ENCODE assay signal across 1 cellular context in the genomic region with DNA sequence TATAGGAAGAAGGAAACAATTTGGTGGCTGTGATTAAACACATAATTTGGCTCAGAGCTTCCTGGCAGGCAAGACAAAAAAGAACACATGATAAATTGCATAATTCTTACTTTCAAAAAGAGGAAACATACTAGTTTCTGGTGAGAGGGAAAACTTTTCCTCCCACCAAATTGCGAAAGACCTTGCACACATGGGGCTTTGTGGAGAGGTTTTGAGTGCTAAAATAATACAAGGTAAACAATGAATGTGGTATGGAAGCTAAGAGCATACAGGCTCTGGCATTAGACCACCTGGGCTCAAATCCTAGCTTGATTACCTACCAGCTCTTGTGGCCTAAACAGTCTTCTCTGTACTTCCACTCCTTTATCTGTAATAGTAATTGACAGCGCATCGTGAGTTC.
TF ChIP-seq lines count a peak whose summit lies in the region.

No MANE protein-coding gene starts in this region.

TF ChIP-seq in HepG2, 621 proteins besides CTCF, POLR2A, EP300 and RAD21 (continued from another document and continues in another):
- TF ChIP-seq PCBP2 (optimal IDR thresholded peaks at IDR 0.05; ENCODE audit: low read depth, low read length, poor library complexity, severe bottlenecking): no peak
- TF ChIP-seq, protein P1, sequence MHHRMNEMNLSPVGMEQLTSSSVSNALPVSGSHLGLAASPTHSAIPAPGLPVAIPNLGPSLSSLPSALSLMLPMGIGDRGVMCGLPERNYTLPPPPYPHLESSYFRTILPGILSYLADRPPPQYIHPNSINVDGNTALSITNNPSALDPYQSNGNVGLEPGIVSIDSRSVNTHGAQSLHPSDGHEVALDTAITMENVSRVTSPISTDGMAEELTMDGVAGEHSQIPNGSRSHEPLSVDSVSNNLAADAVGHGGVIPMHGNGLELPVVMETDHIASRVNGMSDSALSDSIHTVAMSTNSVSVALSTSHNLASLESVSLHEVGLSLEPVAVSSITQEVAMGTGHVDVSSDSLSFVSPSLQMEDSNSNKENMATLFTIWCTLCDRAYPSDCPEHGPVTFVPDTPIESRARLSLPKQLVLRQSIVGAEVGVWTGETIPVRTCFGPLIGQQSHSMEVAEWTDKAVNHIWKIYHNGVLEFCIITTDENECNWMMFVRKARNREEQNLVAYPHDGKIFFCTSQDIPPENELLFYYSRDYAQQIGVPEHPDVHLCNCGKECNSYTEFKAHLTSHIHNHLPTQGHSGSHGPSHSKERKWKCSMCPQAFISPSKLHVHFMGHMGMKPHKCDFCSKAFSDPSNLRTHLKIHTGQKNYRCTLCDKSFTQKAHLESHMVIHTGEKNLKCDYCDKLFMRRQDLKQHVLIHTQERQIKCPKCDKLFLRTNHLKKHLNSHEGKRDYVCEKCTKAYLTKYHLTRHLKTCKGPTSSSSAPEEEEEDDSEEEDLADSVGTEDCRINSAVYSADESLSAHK (CRISPR knock-in tag; IDR thresholded peaks at IDR 0.05; ENCODE audit: borderline replicate concordance): no peak
- TF ChIP-seq MYNN (CRISPR knock-in tag; IDR thresholded peaks at IDR 0.05; ENCODE audit: low read depth): no peak
- TF ChIP-seq SCMH1 (CRISPR knock-in tag; IDR thresholded peaks at IDR 0.05; ENCODE audit: borderline replicate concordance): no peak
- TF ChIP-seq, protein P2, sequence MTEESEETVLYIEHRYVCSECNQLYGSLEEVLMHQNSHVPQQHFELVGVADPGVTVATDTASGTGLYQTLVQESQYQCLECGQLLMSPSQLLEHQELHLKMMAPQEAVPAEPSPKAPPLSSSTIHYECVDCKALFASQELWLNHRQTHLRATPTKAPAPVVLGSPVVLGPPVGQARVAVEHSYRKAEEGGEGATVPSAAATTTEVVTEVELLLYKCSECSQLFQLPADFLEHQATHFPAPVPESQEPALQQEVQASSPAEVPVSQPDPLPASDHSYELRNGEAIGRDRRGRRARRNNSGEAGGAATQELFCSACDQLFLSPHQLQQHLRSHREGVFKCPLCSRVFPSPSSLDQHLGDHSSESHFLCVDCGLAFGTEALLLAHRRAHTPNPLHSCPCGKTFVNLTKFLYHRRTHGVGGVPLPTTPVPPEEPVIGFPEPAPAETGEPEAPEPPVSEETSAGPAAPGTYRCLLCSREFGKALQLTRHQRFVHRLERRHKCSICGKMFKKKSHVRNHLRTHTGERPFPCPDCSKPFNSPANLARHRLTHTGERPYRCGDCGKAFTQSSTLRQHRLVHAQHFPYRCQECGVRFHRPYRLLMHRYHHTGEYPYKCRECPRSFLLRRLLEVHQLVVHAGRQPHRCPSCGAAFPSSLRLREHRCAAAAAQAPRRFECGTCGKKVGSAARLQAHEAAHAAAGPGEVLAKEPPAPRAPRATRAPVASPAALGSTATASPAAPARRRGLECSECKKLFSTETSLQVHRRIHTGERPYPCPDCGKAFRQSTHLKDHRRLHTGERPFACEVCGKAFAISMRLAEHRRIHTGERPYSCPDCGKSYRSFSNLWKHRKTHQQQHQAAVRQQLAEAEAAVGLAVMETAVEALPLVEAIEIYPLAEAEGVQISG (CRISPR knock-in tag; IDR thresholded peaks at IDR 0.05): no peak
- TF ChIP-seq ZNF329 (CRISPR knock-in tag; IDR thresholded peaks at IDR 0.05; ENCODE audit: low read depth): no peak
- TF ChIP-seq KMT2A (CRISPR knock-in tag; IDR thresholded peaks at IDR 0.05): no peak
- TF ChIP-seq, protein P3, sequence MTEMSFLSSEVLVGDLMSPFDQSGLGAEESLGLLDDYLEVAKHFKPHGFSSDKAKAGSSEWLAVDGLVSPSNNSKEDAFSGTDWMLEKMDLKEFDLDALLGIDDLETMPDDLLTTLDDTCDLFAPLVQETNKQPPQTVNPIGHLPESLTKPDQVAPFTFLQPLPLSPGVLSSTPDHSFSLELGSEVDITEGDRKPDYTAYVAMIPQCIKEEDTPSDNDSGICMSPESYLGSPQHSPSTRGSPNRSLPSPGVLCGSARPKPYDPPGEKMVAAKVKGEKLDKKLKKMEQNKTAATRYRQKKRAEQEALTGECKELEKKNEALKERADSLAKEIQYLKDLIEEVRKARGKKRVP (CRISPR knock-in tag; IDR thresholded peaks at IDR 0.05): no peak
- no peak for TF ChIP-seq ZNF143 (CRISPR knock-in tag; IDR thresholded peaks at IDR 0.05)
- peak; percentile 32; the same call in 1 of the 2 replicates for TF ChIP-seq ETV5 (CRISPR knock-in tag; IDR thresholded peaks at IDR 0.05; ENCODE audit: borderline replicate concordance)
- no peak for TF ChIP-seq ZNF569 (CRISPR knock-in tag; IDR thresholded peaks at IDR 0.05; ENCODE audit: borderline replicate concordance)
- no peak for TF ChIP-seq AHR (CRISPR knock-in tag; IDR thresholded peaks at IDR 0.05)
- TF ChIP-seq, protein P4, sequence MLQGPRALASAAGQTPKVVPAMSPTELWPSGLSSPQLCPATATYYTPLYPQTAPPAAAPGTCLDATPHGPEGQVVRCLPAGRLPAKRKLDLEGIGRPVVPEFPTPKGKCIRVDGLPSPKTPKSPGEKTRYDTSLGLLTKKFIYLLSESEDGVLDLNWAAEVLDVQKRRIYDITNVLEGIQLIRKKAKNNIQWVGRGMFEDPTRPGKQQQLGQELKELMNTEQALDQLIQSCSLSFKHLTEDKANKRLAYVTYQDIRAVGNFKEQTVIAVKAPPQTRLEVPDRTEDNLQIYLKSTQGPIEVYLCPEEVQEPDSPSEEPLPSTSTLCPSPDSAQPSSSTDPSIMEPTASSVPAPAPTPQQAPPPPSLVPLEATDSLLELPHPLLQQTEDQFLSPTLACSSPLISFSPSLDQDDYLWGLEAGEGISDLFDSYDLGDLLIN (CRISPR knock-in tag; IDR thresholded peaks at IDR 0.05; ENCODE audit: borderline replicate concordance): no peak
- TF ChIP-seq, protein P5, sequence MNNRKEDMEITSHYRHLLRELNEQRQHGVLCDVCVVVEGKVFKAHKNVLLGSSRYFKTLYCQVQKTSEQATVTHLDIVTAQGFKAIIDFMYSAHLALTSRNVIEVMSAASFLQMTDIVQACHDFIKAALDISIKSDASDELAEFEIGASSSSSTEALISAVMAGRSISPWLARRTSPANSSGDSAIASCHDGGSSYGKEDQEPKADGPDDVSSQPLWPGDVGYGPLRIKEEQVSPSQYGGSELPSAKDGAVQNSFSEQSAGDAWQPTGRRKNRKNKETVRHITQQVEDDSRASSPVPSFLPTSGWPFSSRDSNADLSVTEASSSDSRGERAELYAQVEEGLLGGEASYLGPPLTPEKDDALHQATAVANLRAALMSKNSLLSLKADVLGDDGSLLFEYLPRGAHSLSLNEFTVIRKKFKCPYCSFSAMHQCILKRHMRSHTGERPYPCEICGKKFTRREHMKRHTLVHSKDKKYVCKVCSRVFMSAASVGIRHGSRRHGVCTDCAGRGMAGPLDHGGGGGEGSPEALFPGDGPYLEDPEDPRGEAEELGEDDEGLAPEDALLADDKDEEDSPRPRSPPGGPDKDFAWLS (CRISPR knock-in tag; IDR thresholded peaks at IDR 0.05; ENCODE audit: borderline replicate concordance): no peak
- TF ChIP-seq ZNF629 (CRISPR knock-in tag; conservative IDR thresholded peaks at IDR 0.05): no peak; the same call in 1 of the 2 replicates
- TF ChIP-seq, protein P6, sequence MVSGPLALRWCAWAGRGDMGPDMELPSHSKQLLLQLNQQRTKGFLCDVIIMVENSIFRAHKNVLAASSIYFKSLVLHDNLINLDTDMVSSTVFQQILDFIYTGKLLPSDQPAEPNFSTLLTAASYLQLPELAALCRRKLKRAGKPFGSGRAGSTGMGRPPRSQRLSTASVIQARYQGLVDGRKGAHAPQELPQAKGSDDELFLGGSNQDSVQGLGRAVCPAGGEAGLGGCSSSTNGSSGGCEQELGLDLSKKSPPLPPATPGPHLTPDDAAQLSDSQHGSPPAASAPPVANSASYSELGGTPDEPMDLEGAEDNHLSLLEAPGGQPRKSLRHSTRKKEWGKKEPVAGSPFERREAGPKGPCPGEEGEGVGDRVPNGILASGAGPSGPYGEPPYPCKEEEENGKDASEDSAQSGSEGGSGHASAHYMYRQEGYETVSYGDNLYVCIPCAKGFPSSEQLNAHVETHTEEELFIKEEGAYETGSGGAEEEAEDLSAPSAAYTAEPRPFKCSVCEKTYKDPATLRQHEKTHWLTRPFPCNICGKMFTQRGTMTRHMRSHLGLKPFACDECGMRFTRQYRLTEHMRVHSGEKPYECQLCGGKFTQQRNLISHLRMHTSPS (CRISPR knock-in tag; IDR thresholded peaks at IDR 0.05; ENCODE audit: low read depth): no peak
- TF ChIP-seq, protein P7, sequence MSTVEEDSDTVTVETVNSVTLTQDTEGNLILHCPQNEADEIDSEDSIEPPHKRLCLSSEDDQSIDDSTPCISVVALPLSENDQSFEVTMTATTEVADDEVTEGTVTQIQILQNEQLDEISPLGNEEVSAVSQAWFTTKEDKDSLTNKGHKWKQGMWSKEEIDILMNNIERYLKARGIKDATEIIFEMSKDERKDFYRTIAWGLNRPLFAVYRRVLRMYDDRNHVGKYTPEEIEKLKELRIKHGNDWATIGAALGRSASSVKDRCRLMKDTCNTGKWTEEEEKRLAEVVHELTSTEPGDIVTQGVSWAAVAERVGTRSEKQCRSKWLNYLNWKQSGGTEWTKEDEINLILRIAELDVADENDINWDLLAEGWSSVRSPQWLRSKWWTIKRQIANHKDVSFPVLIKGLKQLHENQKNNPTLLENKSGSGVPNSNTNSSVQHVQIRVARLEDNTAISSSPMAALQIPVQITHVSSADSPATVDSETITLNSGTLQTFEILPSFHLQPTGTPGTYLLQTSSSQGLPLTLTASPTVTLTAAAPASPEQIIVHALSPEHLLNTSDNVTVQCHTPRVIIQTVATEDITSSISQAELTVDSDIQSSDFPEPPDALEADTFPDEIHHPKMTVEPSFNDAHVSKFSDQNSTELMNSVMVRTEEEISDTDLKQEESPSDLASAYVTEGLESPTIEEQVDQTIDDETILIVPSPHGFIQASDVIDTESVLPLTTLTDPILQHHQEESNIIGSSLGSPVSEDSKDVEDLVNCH (CRISPR knock-in tag; IDR thresholded peaks at IDR 0.05): no peak
- no peak for TF ChIP-seq NONO (IDR thresholded peaks at IDR 0.05)
- no peak for TF ChIP-seq NONO (CRISPR knock-in tag; conservative IDR thresholded peaks at IDR 0.05)
- no peak for TF ChIP-seq ZFYVE20 (CRISPR knock-in tag; IDR thresholded peaks at IDR 0.05; ENCODE audit: borderline replicate concordance, low read depth)
- no peak for TF ChIP-seq ZBTB42 (CRISPR knock-in tag; IDR thresholded peaks at IDR 0.05)
- TF ChIP-seq, protein P8, sequence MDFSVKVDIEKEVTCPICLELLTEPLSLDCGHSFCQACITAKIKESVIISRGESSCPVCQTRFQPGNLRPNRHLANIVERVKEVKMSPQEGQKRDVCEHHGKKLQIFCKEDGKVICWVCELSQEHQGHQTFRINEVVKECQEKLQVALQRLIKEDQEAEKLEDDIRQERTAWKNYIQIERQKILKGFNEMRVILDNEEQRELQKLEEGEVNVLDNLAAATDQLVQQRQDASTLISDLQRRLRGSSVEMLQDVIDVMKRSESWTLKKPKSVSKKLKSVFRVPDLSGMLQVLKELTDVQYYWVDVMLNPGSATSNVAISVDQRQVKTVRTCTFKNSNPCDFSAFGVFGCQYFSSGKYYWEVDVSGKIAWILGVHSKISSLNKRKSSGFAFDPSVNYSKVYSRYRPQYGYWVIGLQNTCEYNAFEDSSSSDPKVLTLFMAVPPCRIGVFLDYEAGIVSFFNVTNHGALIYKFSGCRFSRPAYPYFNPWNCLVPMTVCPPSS (IDR thresholded peaks at IDR 0.05): no peak
- TF ChIP-seq, protein P9, sequence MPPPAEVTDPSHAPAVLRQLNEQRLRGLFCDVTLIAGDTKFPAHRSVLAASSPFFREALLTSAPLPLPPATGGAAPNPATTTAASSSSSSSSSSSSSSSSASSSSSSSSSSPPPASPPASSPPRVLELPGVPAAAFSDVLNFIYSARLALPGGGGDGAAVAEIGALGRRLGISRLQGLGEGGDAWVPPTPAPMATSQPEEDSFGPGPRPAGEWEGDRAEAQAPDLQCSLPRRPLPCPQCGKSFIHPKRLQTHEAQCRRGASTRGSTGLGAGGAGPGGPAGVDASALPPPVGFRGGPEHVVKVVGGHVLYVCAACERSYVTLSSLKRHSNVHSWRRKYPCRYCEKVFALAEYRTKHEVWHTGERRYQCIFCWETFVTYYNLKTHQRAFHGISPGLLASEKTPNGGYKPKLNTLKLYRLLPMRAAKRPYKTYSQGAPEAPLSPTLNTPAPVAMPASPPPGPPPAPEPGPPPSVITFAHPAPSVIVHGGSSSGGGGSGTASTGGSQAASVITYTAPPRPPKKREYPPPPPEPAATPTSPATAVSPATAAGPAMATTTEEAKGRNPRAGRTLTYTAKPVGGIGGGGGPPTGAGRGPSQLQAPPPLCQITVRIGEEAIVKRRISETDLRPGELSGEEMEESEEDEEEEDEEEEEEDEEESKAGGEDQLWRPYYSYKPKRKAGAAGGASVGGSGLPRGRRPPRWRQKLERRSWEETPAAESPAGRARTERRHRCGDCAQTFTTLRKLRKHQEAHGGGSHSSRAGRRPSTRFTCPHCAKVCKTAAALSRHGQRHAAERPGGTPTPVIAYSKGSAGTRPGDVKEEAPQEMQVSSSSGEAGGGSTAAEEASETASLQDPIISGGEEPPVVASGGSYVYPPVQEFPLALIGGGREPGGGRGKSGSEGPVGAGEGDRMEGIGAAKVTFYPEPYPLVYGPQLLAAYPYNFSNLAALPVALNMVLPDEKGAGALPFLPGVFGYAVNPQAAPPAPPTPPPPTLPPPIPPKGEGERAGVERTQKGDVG (CRISPR knock-in tag; IDR thresholded peaks at IDR 0.05; ENCODE audit: borderline replicate concordance): no peak
- TF ChIP-seq TBX2 (CRISPR knock-in tag; IDR thresholded peaks at IDR 0.05; ENCODE audit: borderline replicate concordance): peak; percentile 31; the same call in 1 of the 2 replicates
- TF ChIP-seq, protein P10, sequence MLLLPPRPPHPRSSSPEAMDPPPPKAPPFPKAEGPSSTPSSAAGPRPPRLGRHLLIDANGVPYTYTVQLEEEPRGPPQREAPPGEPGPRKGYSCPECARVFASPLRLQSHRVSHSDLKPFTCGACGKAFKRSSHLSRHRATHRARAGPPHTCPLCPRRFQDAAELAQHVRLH (CRISPR knock-in tag; IDR thresholded peaks at IDR 0.05; ENCODE audit: borderline replicate concordance, low read depth): no peak
- TF ChIP-seq MAFF (IDR thresholded peaks at IDR 0.05; ENCODE audit: low read depth, low read length): no peak
- TF ChIP-seq, protein P11, sequence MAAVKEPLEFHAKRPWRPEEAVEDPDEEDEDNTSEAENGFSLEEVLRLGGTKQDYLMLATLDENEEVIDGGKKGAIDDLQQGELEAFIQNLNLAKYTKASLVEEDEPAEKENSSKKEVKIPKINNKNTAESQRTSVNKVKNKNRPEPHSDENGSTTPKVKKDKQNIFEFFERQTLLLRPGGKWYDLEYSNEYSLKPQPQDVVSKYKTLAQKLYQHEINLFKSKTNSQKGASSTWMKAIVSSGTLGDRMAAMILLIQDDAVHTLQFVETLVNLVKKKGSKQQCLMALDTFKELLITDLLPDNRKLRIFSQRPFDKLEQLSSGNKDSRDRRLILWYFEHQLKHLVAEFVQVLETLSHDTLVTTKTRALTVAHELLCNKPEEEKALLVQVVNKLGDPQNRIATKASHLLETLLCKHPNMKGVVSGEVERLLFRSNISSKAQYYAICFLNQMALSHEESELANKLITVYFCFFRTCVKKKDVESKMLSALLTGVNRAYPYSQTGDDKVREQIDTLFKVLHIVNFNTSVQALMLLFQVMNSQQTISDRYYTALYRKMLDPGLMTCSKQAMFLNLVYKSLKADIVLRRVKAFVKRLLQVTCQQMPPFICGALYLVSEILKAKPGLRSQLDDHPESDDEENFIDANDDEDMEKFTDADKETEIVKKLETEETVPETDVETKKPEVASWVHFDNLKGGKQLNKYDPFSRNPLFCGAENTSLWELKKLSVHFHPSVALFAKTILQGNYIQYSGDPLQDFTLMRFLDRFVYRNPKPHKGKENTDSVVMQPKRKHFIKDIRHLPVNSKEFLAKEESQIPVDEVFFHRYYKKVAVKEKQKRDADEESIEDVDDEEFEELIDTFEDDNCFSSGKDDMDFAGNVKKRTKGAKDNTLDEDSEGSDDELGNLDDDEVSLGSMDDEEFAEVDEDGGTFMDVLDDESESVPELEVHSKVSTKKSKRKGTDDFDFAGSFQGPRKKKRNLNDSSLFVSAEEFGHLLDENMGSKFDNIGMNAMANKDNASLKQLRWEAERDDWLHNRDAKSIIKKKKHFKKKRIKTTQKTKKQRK (IDR thresholded peaks at IDR 0.05; ENCODE audit: low read length): no peak
- TF ChIP-seq, protein P12, sequence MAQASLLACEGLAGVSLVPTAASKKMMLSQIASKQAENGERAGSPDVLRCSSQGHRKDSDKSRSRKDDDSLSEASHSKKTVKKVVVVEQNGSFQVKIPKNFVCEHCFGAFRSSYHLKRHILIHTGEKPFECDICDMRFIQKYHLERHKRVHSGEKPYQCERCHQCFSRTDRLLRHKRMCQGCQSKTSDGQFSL (CRISPR knock-in tag; IDR thresholded peaks at IDR 0.05): no peak
- TF ChIP-seq NFKBIZ (CRISPR knock-in tag; IDR thresholded peaks at IDR 0.05): no peak
